2 cellular contexts compared by ENCODE assay signal in genomic region chr22:44839721-44840120, GRCh38.
TF ChIP-seq lines count a peak whose summit lies in the region.

No MANE protein-coding gene starts in this region.

TF ChIP-seq in SK-N-SH, 30 proteins besides CTCF, POLR2A, EP300 and RAD21 (continued from another document):
- TF ChIP-seq REST (IDR thresholded peaks at IDR 0.05; ENCODE audit: low read depth, low read length) (no peak), RCOR1 (IDR thresholded peaks at IDR 0.05; ENCODE audit: low read length) (no peak), PBX3 (IDR thresholded peaks at IDR 0.05) (no peak), GABPA (IDR thresholded peaks at IDR 0.05; ENCODE audit: low read depth) (no peak), SIN3A (IDR thresholded peaks at IDR 0.05; ENCODE audit: borderline replicate concordance, low read depth, low read length) (no peak), MXI1 (IDR thresholded peaks at IDR 0.05; ENCODE audit: low read depth, low read length) (no peak), FOXM1 (IDR thresholded peaks at IDR 0.05; ENCODE audit: low read depth) (no peak), FOSL2 (IDR thresholded peaks at IDR 0.05; ENCODE audit: borderline replicate concordance, low read depth) (no peak), MEF2A (IDR thresholded peaks at IDR 0.05; ENCODE audit: borderline replicate concordance, low read depth) (no peak), NRF1 (IDR thresholded peaks at IDR 0.05; ENCODE audit: low read depth, low read length) (no peak), EZH2phosphoT487 (IDR thresholded peaks at IDR 0.05; ENCODE audit: borderline replicate concordance, low read depth) (no peak), ELF1 (IDR thresholded peaks at IDR 0.05) (no peak), POLR2AphosphoS5 (IDR thresholded peaks at IDR 0.05; ENCODE audit: low read depth, low read length) (no peak)

TF ChIP-seq in SK-N-SH treated with all-trans-retinoic acid at 6 μM for 48 hours, 23 proteins besides CTCF, POLR2A, EP300 and RAD21 (continued from another document):
- no peak for TF ChIP-seq TSHZ2 (CRISPR knock-in tag; IDR thresholded peaks at IDR 0.05)
- TF ChIP-seq TCF4 (CRISPR knock-in tag; IDR thresholded peaks at IDR 0.05; ENCODE audit: borderline replicate concordance), result no peak
- TF ChIP-seq ZNF565 (CRISPR knock-in tag; conservative IDR thresholded peaks at IDR 0.05; ENCODE audit: low read depth), result no peak
- no peak for TF ChIP-seq ESRRG (CRISPR knock-in tag; IDR thresholded peaks at IDR 0.05)
- TF ChIP-seq ZC3H10 (CRISPR knock-in tag; IDR thresholded peaks at IDR 0.05), result no peak
- TF ChIP-seq ZFP30 (CRISPR knock-in tag; IDR thresholded peaks at IDR 0.05), result no peak
- TF ChIP-seq PATZ1 (CRISPR knock-in tag; IDR thresholded peaks at IDR 0.05; ENCODE audit: borderline replicate concordance), result no peak
- no peak for TF ChIP-seq ARNTL (CRISPR knock-in tag; IDR thresholded peaks at IDR 0.05; ENCODE audit: borderline replicate concordance, low read depth)
- TF ChIP-seq ZNF8 (CRISPR knock-in tag; IDR thresholded peaks at IDR 0.05), result no peak
